ENCODE assay signal across 1 cellular context in the genomic region with DNA sequence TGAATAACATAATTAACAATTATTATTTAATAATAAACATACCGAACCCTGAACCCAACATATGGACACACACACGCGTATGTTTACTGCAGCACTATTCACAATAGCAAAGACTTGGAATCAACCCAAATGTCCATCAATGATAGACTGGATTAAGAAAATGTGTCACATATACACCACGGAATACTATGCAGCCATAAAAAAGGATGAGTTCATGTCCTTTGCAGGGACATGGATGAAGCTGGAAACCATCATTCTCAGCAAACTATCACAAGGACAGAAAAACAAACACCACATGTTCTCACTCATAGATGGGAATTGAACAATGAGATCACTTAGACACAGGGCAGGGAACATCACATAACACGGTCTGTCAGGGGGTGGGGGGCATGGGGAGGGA.
A peak's percentile ranks its signal among the peaks of the same experiment; 100 is the strongest.
TF ChIP-seq lines count a peak whose summit lies in the region.
"Not testable (repeated sequence)": the region's sequence is repeated elsewhere in the genome, so short reads cannot be mapped to it uniquely, and the experiment has no call there.

No MANE protein-coding gene starts in this region.

- not testable (repeated sequence) for H3K4me3 ChIP-seq in HEK293 (ENCODE audit: low read depth, low read length)

- H3K27ac ChIP-seq in HEK293 (ENCODE audit: extremely low read depth, low read depth, low read length) = not testable (repeated sequence)

- not testable (repeated sequence) for TF ChIP-seq CTCF in HEK293 (tag by site-specific recombination; IDR thresholded peaks at IDR 0.05)

- CTCF ChIA-PET in HEK293 (lab: Yijun Ruan, JAX) = not testable (repeated sequence)

- not testable (repeated sequence) for H3K4me1 ChIP-seq in HEK293 (ENCODE audit: control insufficient read depth, insufficient read depth, low read length)

- H3K36me3 ChIP-seq in HEK293 (ENCODE audit: control insufficient read depth in 2 of 2, insufficient read depth in 1 of 2, low read length in 2 of 2) = not testable (repeated sequence)

- not testable (repeated sequence) for H3K9me3 ChIP-seq in HEK293 (ENCODE audit: control insufficient read depth, insufficient read depth, low read depth, low read length)

- POLR2A ChIA-PET in HEK293 (lab: Yijun Ruan, JAX) = not testable (repeated sequence)

TF ChIP-seq in HEK293, 187 proteins besides CTCF, POLR2A, EP300 and RAD21:
- TF ChIP-seq, protein P1, sequence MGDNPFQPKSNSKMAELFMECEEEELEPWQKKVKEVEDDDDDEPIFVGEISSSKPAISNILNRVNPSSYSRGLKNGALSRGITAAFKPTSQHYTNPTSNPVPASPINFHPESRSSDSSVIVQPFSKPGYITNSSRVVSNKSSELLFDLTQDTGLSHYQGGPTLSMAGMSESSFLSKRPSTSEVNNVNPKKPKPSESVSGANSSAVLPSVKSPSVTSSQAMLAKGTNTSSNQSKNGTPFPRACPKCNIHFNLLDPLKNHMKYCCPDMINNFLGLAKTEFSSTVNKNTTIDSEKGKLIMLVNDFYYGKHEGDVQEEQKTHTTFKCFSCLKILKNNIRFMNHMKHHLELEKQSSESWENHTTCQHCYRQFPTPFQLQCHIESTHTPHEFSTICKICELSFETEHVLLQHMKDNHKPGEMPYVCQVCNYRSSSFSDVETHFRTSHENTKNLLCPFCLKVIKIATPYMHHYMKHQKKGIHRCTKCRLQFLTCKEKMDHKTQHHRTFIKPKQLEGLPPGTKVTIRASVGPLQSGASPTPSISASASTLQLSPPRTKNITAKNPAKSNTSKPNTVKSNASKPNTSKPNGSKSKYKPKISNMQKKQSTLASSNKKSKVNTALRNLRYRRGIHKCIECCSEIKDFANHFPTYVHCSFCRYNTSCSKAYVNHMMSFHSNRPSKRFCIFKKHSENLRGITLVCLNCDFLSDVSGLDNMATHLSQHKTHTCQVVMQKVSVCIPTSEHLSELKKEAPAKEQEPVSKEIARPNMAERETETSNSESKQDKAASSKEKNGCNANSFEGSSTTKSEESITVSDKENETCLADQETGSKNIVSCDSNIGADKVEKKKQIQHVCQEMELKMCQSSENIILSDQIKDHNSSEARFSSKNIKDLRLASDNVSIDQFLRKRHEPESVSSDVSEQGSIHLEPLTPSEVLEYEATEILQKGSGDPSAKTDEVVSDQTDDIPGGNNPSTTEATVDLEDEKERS (tag by site-specific recombination; IDR thresholded peaks at IDR 0.05) = peak; percentile 67; the same call in 1 of the 2 replicates
- peak; percentile 68; the same call in 1 of the 2 replicates for TF ChIP-seq ZNF146 (tag by site-specific recombination; IDR thresholded peaks at IDR 0.05)
